In genomic region chr4:88110826-88111225, GRCh38 we compare ENCODE assay signal across 27 cellular contexts. TPM values are rescaled to one million over a fixed set of nuclear protein-coding genes. Genes with fewer than 3 reads are reported as not detected.
DNase-seq lines count a peak whose midpoint lies in the region; ATAC-seq, FAIRE-seq and TF ChIP-seq lines count a peak whose summit lies in the region.
"Had no signal": no experiment of that assay in that cellular context is flagged by ENCODE, and none has a peak within 500 bp of the region (broad histone marks: within the 10 kb centered on the region; RNA-seq: fewer than 3 reads in every experiment).

No MANE protein-coding gene starts in this region.

- TF ChIP-seq CTCF in MCF 10A (IDR thresholded peaks at IDR 0.05; ENCODE audit: unreplicated experiment), result no peak
- no peak for TF ChIP-seq CTCF in breast epithelium (IDR thresholded peaks at IDR 0.05)
- TF ChIP-seq CTCF in mammary epithelial cell (conservative IDR thresholded peaks at IDR 0.05 in 1 of 2, IDR thresholded peaks at IDR 0.05 in 1 of 2; ENCODE audit: extremely low read depth in 1 of 2, insufficient read depth in 1 of 2, low read depth in 1 of 2, low read length in 2 of 2), result no peak
- no peak for TF ChIP-seq CTCF in HepG2 (CRISPR knock-in tag; IDR thresholded peaks at IDR 0.05)

- H3K27me3 Mint-ChIP-seq in MCF 10A (ENCODE audit: insufficient read depth, unreplicated experiment), result no peaks in the 10 kb centered on the region
- no peaks in the 10 kb centered on the region for H3K27me3 Mint-ChIP-seq in naive thymus-derived CD8-positive, alpha-beta T cell

- H3K4me3 Mint-ChIP-seq in MCF 10A (ENCODE audit: unreplicated experiment), result no peak overlapping the region
- H3K4me3 Mint-ChIP-seq in naive thymus-derived CD8-positive, alpha-beta T cell, result no peak overlapping the region
- H3K4me3 Mint-ChIP-seq: activated T-helper 1 cell treated with anti-CD3 and anti-CD28 coated beads, Interleukin-12 subunit alpha, Interleukin-12 subunit beta, Interleukin-2, Interleukin-4 antibody, amounts not matched to agents 30 ng/mL and 10 ng/mL and 1 ng/mL, durations not matched to agents 14 hours and 24 hours and 36 hours; T-helper 1 cell treated with Interleukin-12 subunit alpha and Interleukin-12 subunit beta and Interleukin-4 antibody, amounts not matched to agents 30 μg/mL and 1 μg/mL, for 36 hours had no signal

- H3K36me3 ChIP-seq in breast epithelium (no peaks in the 10 kb centered on the region), mammary epithelial cell (ENCODE audit: insufficient read depth, low read length) (no peaks in the 10 kb centered on the region), HepG2 (replicated peaks in 1 of 2; ENCODE audit: control insufficient read depth in 1 of 2, insufficient read depth in 2 of 2, low read length in 2 of 2) (no peaks in the 10 kb centered on the region)
- H3K36me3 ChIP-seq: BLaER1, stomach, tibial nerve, WERI-Rb-1 had no signal

- H4K20me1 ChIP-seq in mammary epithelial cell (ENCODE audit: insufficient read depth, low read length), result no peaks in the 10 kb centered on the region
- H4K20me1 ChIP-seq in HepG2 (ENCODE audit: insufficient read depth, low read length), result no peaks in the 10 kb centered on the region
- H4K20me1 ChIP-seq: BLaER1 had no signal

- intact Hi-C loops in MCF 10A (cut with micrococcal nuclease), result no loop called here
- intact Hi-C loops in breast epithelium (cut with DNase I; ENCODE audit: low total_unique reads), result no loop called here
- intact Hi-C loops in mammary epithelial cell (cut with micrococcal nuclease), result no loop called here
- intact Hi-C loops in HepG2 (cut with micrococcal nuclease; ENCODE audit: unreplicated experiment), result no loop called here

- H3K4me2 ChIP-seq in mammary epithelial cell (ENCODE audit: insufficient read depth, low read depth, low read length), result no peak overlapping the region
- H3K4me2 ChIP-seq in HepG2 (ENCODE audit: low read depth, low read length), result no peak overlapping the region
- H3K4me2 ChIP-seq: BLaER1 had no signal

- no peak for FAIRE-seq in HepG2 (lab: Jason Lieb, UNC)
- FAIRE-seq: RCC 7860 had no signal

- H3K27ac ChIP-seq in breast epithelium, result peak overlapping the region in 1 of 2 donors; percentile 56
- no peak overlapping the region for H3K27ac ChIP-seq in mammary epithelial cell (ENCODE audit: insufficient read depth, low read depth, low read length)
- H3K27ac ChIP-seq in HepG2 (ENCODE audit: extremely low read length, insufficient read depth, low read length), result peak overlapping the region; percentile 99
- H3K27ac ChIP-seq: BLaER1, stomach, tibial nerve, WERI-Rb-1 had no signal

- no peaks in the 10 kb centered on the region for H3K9me3 Mint-ChIP-seq in MCF 10A (ENCODE audit: unreplicated experiment)
- no peaks in the 10 kb centered on the region for H3K9me3 Mint-ChIP-seq in naive thymus-derived CD8-positive, alpha-beta T cell
- H3K9me3 Mint-ChIP-seq: activated T-helper 1 cell treated with anti-CD3 and anti-CD28 coated beads, Interleukin-12 subunit alpha, Interleukin-12 subunit beta, Interleukin-2, Interleukin-4 antibody, amounts not matched to agents 30 ng/mL and 10 ng/mL and 1 ng/mL, durations not matched to agents 14 hours and 24 hours and 36 hours; T-helper 1 cell treated with Interleukin-12 subunit alpha and Interleukin-12 subunit beta and Interleukin-4 antibody, amounts not matched to agents 30 μg/mL and 1 μg/mL, for 36 hours had no signal

- in situ Hi-C loops in mammary epithelial cell (cut with MboI; ENCODE audit: low sequenced_read_pairs in 2 of 2), result no loop called here
- in situ Hi-C loops in HepG2 (cut with HindIII; ENCODE audit: extremely low pct_ligation_motif_present, low pct_unique_long_range_greater_than_20kb), result no loop called here

- H3K4me1 Mint-ChIP-seq in MCF 10A (ENCODE audit: insufficient read depth, unreplicated experiment), result peaks cover 5% of the 10 kb centered on the region
- peaks cover 0 to 5% (median 0%) of the 10 kb centered on the region in 4 donors for H3K4me1 Mint-ChIP-seq in naive thymus-derived CD8-positive, alpha-beta T cell

- ATAC-seq in HepG2, result no peak
- no peak for ATAC-seq in HG03571 (IDR thresholded peaks at IDR 0.05; ENCODE audit: unreplicated experiment)
- ATAC-seq in HG03565 (IDR thresholded peaks at IDR 0.05; ENCODE audit: unreplicated experiment), result no peak
- ATAC-seq in naive thymus-derived CD8-positive, alpha-beta T cell, result no peak

- no peak for TF ChIP-seq RAD21 in HepG2 (CRISPR knock-in tag; IDR thresholded peaks at IDR 0.05)

- dilution Hi-C loops in mammary epithelial cell (cut with HindIII; ENCODE audit: low sequenced_read_pairs), result no loop called here

- H3K9me3 ChIP-seq in breast epithelium, result no peaks in the 10 kb centered on the region
- H3K9me3 ChIP-seq in mammary epithelial cell (replicated peaks; ENCODE audit: insufficient read depth, low read length), result no peaks in the 10 kb centered on the region
- H3K9me3 ChIP-seq in HepG2 (ENCODE audit: low read length), result no peaks in the 10 kb centered on the region
- H3K9me3 ChIP-seq: stomach, tibial nerve had no signal

- POLR2A ChIA-PET in MCF 10A (lab: Yijun Ruan, JAX) (interaction anchor here (0.6 to 1.2 kb wide), 3 partner anchors 13 to 354 kb away, joined by 3 to 5 read pairs (median 4); no protein-coding TSS in a partner anchor), HepG2 (lab: Yijun Ruan, JAX) (no interaction called here), HEK293T (lab: Yijun Ruan, JAX) (no interaction called here)
- POLR2A ChIA-PET in naive thymus-derived CD8-positive, alpha-beta T cell (lab: Charles Lee), result no interaction called here

- BruUV-seq in MCF 10A (replicated peaks; lab: Mats Ljungman, UMichigan), result no TSS peak
- BruUV-seq in mammary epithelial cell (replicated peaks; lab: Mats Ljungman, UMichigan), result no TSS peak
- no TSS peak for BruUV-seq in HepG2 (replicated peaks; lab: Mats Ljungman, UMichigan)

- H3K9ac ChIP-seq in mammary epithelial cell (ENCODE audit: insufficient read depth, low read length) (no peak overlapping the region), HepG2 (ENCODE audit: insufficient read depth, low read depth, low read length) (no peak overlapping the region)
- H3K9ac ChIP-seq: BLaER1 had no signal

- H3K4me3 ChIP-seq in breast epithelium (no peak overlapping the region), mammary epithelial cell (replicated peaks in 1 of 3; ENCODE audit: insufficient read depth in 1 of 3, low read depth in 2 of 3, low read length in 3 of 3) (no peak overlapping the region), HepG2 (replicated peaks in 1 of 3; ENCODE audit: insufficient read depth in 1 of 3, low read depth in 2 of 3, low read length in 3 of 3) (no peak overlapping the region)
- H3K4me3 ChIP-seq: BLaER1, stomach, tibial nerve had no signal

- H3K79me2 ChIP-seq in mammary epithelial cell (ENCODE audit: insufficient read depth, low read length), result no peaks in the 10 kb centered on the region
- no peaks in the 10 kb centered on the region for H3K79me2 ChIP-seq in HepG2 (ENCODE audit: insufficient read depth, low read length)

- TF ChIP-seq EP300 in HepG2 (IDR thresholded peaks at IDR 0.05; ENCODE audit: low read depth in 2 of 2, low read length in 2 of 2), result no peak
- TF ChIP-seq EP300 in HepG2 (CRISPR knock-in tag; IDR thresholded peaks at IDR 0.05; ENCODE audit: borderline replicate concordance), result no peak

- WGBS in mammary epithelial cell (ENCODE audit: low coverage, missing lambda C conversion rate), result 0% methylated on average over 2 of the region's 2 CpGs
- WGBS in HepG2 (ENCODE audit: low lambda C conversion rate), result 58% methylated on average over 2 of the region's 2 CpGs

- no peaks in the 10 kb centered on the region for H3K4me1 ChIP-seq in breast epithelium
- H3K4me1 ChIP-seq in mammary epithelial cell (ENCODE audit: insufficient read depth, low read length), result peaks cover 16% of the 10 kb centered on the region
- peaks cover 72% of the 10 kb centered on the region for H3K4me1 ChIP-seq in HepG2 (ENCODE audit: insufficient read depth, low read length)
- H3K4me1 ChIP-seq: BLaER1 had no signal

- no peak overlapping the region for H2AFZ ChIP-seq in mammary epithelial cell (ENCODE audit: low read depth, low read length)
- peak overlapping the region; percentile 46 for H2AFZ ChIP-seq in HepG2 (ENCODE audit: low read length)

- CTCF ChIA-PET in MCF 10A (lab: Yijun Ruan, JAX) (interaction anchor here (0.6 to 1.4 kb wide), 4 partner anchors 78 to 140 kb away, joined by 3 to 6 read pairs (median 4); no protein-coding TSS in a partner anchor), mammary epithelial cell (lab: Charles Lee; ENCODE audit: low non-redundant PET) (no interaction called here), HepG2 (lab: Yijun Ruan, JAX; ENCODE audit: low intra/inter-chr PET ratio, low total read pairs) (no interaction called here), HEK293T (lab: Yijun Ruan, JAX) (interaction anchor here (0.6 kb wide), 1 partner anchor 272 kb away, joined by 3 read pairs; no protein-coding TSS in a partner anchor)

- peak; percentile 42 for DNase-seq in MCF 10A (ENCODE audit: unreplicated experiment)
- no peak for DNase-seq in breast epithelium (ENCODE audit: low spot score in 2 of 2)
- DNase-seq in mammary epithelial cell, result peak; percentile 43
- peak; percentile 51 for DNase-seq in HepG2 (ENCODE audit: low spot score)
- DNase-seq in HEK293T (ENCODE audit: extremely low spot score), result no peak
- DNase-seq in naive thymus-derived CD8-positive, alpha-beta T cell, result no peak
- DNase-seq: activated CD4-positive, alpha-beta T cell treated with anti-CD3 and anti-CD28 coated beads, Interleukin-2, amount 50 U/mL, for 1 hour; activated naive CD4-positive, alpha-beta T cell treated with anti-CD3 and anti-CD28 coated beads, Interleukin-2, amount 50 U/mL, for 16 hours; anterior cingulate cortex; Calu3; cerebellar nuclear complex; effector CD4-positive, alpha-beta T cell; foreskin melanocyte; GOT3; hippocampal formation; IMR-90; islet precursor cell; NCI-H146; stomach; WERI-Rb-1 had no signal

- TF ChIP-seq POLR2A in breast epithelium (IDR thresholded peaks at IDR 0.05), result no peak
- no peak for TF ChIP-seq POLR2A in HepG2 (IDR thresholded peaks at IDR 0.05; ENCODE audit: insufficient read depth in 1 of 2, low read depth in 2 of 2, low read length in 2 of 2)

- H3K36me3 Mint-ChIP-seq in MCF 10A (ENCODE audit: insufficient read depth, unreplicated experiment), result no peaks in the 10 kb centered on the region
- no peaks in the 10 kb centered on the region for H3K36me3 Mint-ChIP-seq in naive thymus-derived CD8-positive, alpha-beta T cell

- H3K27ac Mint-ChIP-seq in MCF 10A (ENCODE audit: low read depth, unreplicated experiment), result no peak overlapping the region
- H3K27ac Mint-ChIP-seq in naive thymus-derived CD8-positive, alpha-beta T cell, result no peak overlapping the region
- H3K27ac Mint-ChIP-seq: activated T-helper 1 cell treated with anti-CD3 and anti-CD28 coated beads, Interleukin-12 subunit alpha, Interleukin-12 subunit beta, Interleukin-2, Interleukin-4 antibody, amounts not matched to agents 30 ng/mL and 10 ng/mL and 1 ng/mL, durations not matched to agents 14 hours and 24 hours and 36 hours; T-helper 1 cell treated with Interleukin-12 subunit alpha and Interleukin-12 subunit beta and Interleukin-4 antibody, amounts not matched to agents 30 μg/mL and 1 μg/mL, for 36 hours had no signal

- H3K27me3 ChIP-seq in breast epithelium (no peaks in the 10 kb centered on the region), mammary epithelial cell (ENCODE audit: insufficient read depth, low read length) (no peaks in the 10 kb centered on the region), HepG2 (ENCODE audit: control insufficient read depth in 1 of 2, insufficient read depth in 2 of 2, low read length in 2 of 2) (no peaks in the 10 kb centered on the region)
- H3K27me3 ChIP-seq: BLaER1, stomach, tibial nerve had no signal

RNA-seq across cellular contexts. Expression of gene ABCG2, which starts 47.6 kb away (rescaled TPM):
- total RNA-seq in MCF 10A (2022), result 0.07 and 0.12 TPM in 2 replicates
- 1 to 10 TPM; 2.6 to 8.6 (median 6.9) TPM for total RNA-seq in breast epithelium
- total RNA-seq in mammary epithelial cell, result 1 to 10 TPM; 2.5 to 5.4 TPM
- polyA plus RNA-seq in mammary epithelial cell, result 3.1 TPM
- 2.1 TPM for polyA minus RNA-seq in mammary epithelial cell
- 13.2 and 15.7 TPM in 2 replicates for total RNA-seq in HepG2 (2016; rRNA removed; fragmentation: Illumina TruSeq; extraction: Trizol)
- 7.0 and 9.3 TPM in 2 replicates for total RNA-seq in HepG2 (2016; cell fraction: cytosol; rRNA removed; fragmentation: Illumina TruSeq; extraction: Trizol; ENCODE audit: low read depth)
- 11.3 and 14.3 TPM in 2 replicates for total RNA-seq in HepG2 (2016; cell fraction: insoluble cytoplasmic fraction; rRNA removed; fragmentation: Illumina TruSeq; extraction: Trizol)
- 8.6 and 9.3 TPM in 2 replicates for total RNA-seq in HepG2 (2016; cell fraction: membrane; rRNA removed; fragmentation: Illumina TruSeq; extraction: Trizol)
- total RNA-seq in HepG2 (2016; cell fraction: nucleus; rRNA removed; fragmentation: Illumina TruSeq; extraction: Trizol), result 9.2 and 11.9 TPM in 2 replicates
- 7.4 and 10.0 TPM in 2 replicates for polyA plus RNA-seq in HepG2 (2011; rRNA removed)
- 6.8 TPM in 2 replicates for polyA plus RNA-seq in HepG2 (2011; cell fraction: cytosol; rRNA removed)
- 2.7 and 2.9 TPM in 2 replicates for polyA plus RNA-seq in HepG2 (2011; cell fraction: nucleus; rRNA removed)
- polyA plus RNA-seq in HepG2 (2012), result 8.1 and 8.6 TPM in 2 replicates
- 2.6 and 2.9 TPM in 2 replicates for polyA plus RNA-seq in HepG2 (2016; cell fraction: cytosol; fragmentation: Illumina TruSeq; extraction: Trizol; ENCODE audit: low read depth)
- 6.5 and 8.8 TPM in 2 replicates for polyA plus RNA-seq in HepG2 (2016; cell fraction: insoluble cytoplasmic fraction; fragmentation: Illumina TruSeq; extraction: Trizol; ENCODE audit: low read depth)
- polyA plus RNA-seq in HepG2 (2016; cell fraction: membrane; fragmentation: Illumina TruSeq; extraction: Trizol; ENCODE audit: low read depth), result 3.4 and 3.6 TPM in 2 replicates
- 7.0 and 10.3 TPM in 2 replicates for polyA plus RNA-seq in HepG2 (2016; cell fraction: nucleus; fragmentation: Illumina TruSeq; extraction: Trizol; ENCODE audit: insufficient read depth, low read depth)
- polyA minus RNA-seq in HepG2 (2011; rRNA and poly(A)+ RNA removed; ENCODE audit: low replicate concordance), result 6.0 and 8.6 TPM in 2 replicates
- 8.2 and 9.8 TPM in 2 replicates for polyA minus RNA-seq in HepG2 (2011; cell fraction: cytosol; rRNA and poly(A)+ RNA removed)
- polyA minus RNA-seq in HepG2 (2011; cell fraction: nucleus; rRNA and poly(A)+ RNA removed), result 7.9 and 9.6 TPM in 2 replicates
- total RNA-seq in naive thymus-derived CD8-positive, alpha-beta T cell, result under 1 TPM; 0.33 to 0.73 TPM
- polyA plus RNA-seq in naive thymus-derived CD8-positive, alpha-beta T cell, result under 1 TPM in 2 of 3 donors, not detected in 1; 0.15 to 0.24 TPM

Comparison
In these comparisons a context has a peak if more than half of its experiments do, and no peak if none do; other contexts are left out.
1. DNase-seq: peak in MCF 10A (single experiment), mammary epithelial cell (single experiment) and HepG2 (single experiment); none in breast epithelium (0 of 2), HEK293T (single experiment) and naive thymus-derived CD8-positive, alpha-beta T cell (0 of 10).
2. CTCF ChIA-PET loops: an anchor here in MCF 10A (0.6 to 1.4 kb wide) and HEK293T (0.6 kb wide); none called in mammary epithelial cell and HepG2.